ENCODE assay signal across 22 cellular contexts in the genomic region with DNA sequence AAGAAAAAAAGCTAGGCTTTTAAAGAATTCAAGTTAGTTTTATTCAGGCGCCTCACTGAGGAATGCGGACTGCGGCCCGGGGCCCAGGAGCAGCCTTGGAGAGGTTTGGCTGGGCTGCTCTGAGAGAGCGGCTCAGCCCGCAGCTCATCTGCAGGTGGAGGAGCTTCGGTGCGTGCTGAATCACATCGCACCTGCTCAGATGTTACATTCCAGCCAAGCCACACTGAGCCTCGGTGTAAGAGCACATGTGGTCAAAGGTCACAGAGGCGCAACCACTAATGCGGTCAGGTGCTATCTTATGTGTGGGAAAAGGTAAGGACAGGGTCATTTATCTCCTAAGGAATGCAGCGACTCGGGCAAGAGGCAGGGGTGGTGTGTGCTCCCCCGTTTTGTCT. TPM values are rescaled to one million over a fixed set of nuclear protein-coding genes. Genes with fewer than 3 reads are reported as not detected.
A peak's percentile ranks its signal among the peaks of the same experiment; 100 is the strongest.
DNase-seq lines count a peak whose midpoint lies in the region; ATAC-seq, FAIRE-seq and TF ChIP-seq lines count a peak whose summit lies in the region.
"Had no signal": no experiment of that assay in that cellular context is flagged by ENCODE, and none has a peak within 500 bp of the region (broad histone marks: within the 10 kb centered on the region; RNA-seq: fewer than 3 reads in every experiment).

No MANE protein-coding gene starts in this region.

- H3K36me3 ChIP-seq in HepG2 (replicated peaks in 1 of 2; ENCODE audit: control insufficient read depth in 1 of 2, insufficient read depth in 2 of 2, low read length in 2 of 2) (peaks cover 26 to 83% of the 10 kb centered on the region in 2 experiments), colonic mucosa (peaks cover 20% of the 10 kb centered on the region)
- H3K36me3 ChIP-seq: BE2C had no signal

- CTCF ChIA-PET in HepG2 (lab: Yijun Ruan, JAX; ENCODE audit: low intra/inter-chr PET ratio, low total read pairs), result no interaction called here

- H3K4me2 ChIP-seq in HepG2 (ENCODE audit: low read depth, low read length), result no peak overlapping the region

- no peak for TF ChIP-seq RAD21 in HepG2 (CRISPR knock-in tag; IDR thresholded peaks at IDR 0.05)

- no TSS peak for BruUV-seq in HepG2 (replicated peaks; lab: Mats Ljungman, UMichigan)

- H4K20me1 ChIP-seq in HepG2 (ENCODE audit: insufficient read depth, low read length), result no peaks in the 10 kb centered on the region

- H3K9me3 Mint-ChIP-seq in chondrocyte (ENCODE audit: low read depth), result no peaks in the 10 kb centered on the region
- H3K9me3 Mint-ChIP-seq: CD4-positive, CD25-positive, alpha-beta regulatory T cell had no signal

- H3K27me3 Mint-ChIP-seq in chondrocyte (ENCODE audit: low read depth), result no peaks in the 10 kb centered on the region
- H3K27me3 Mint-ChIP-seq: CD4-positive, CD25-positive, alpha-beta regulatory T cell had no signal

- intact Hi-C loops in HepG2 (cut with micrococcal nuclease; ENCODE audit: unreplicated experiment) (no loop called here), posterior vena cava (cut with DNase I) (no loop called here), colonic mucosa (cut with DNase I) (no loop called here)

- H3K4me1 ChIP-seq in HepG2 (ENCODE audit: insufficient read depth, low read length), result no peaks in the 10 kb centered on the region
- no peaks in the 10 kb centered on the region for H3K4me1 ChIP-seq in colonic mucosa
- H3K4me1 ChIP-seq: BE2C had no signal

- H3K79me2 ChIP-seq in HepG2 (ENCODE audit: insufficient read depth, low read length), result no peaks in the 10 kb centered on the region

- H3K9ac ChIP-seq in HepG2 (ENCODE audit: insufficient read depth, low read depth, low read length) (no peak overlapping the region), colonic mucosa (ENCODE audit: low read depth in 2 of 2, low read length in 2 of 2) (no peak overlapping the region)

- H3K4me1 Mint-ChIP-seq in chondrocyte (ENCODE audit: low read depth), result no peaks in the 10 kb centered on the region
- H3K4me1 Mint-ChIP-seq: CD4-positive, CD25-positive, alpha-beta regulatory T cell had no signal

- H3K27ac Mint-ChIP-seq in chondrocyte (ENCODE audit: unreplicated experiment), result no peak overlapping the region

- H3K4me3 Mint-ChIP-seq in chondrocyte (ENCODE audit: unreplicated experiment), result no peak overlapping the region
- H3K4me3 Mint-ChIP-seq: CD4-positive, CD25-positive, alpha-beta regulatory T cell had no signal

- peak; percentile 59 for DNase-seq in COLO668 (lab: John Stamatoyannopoulos, UW; ENCODE audit: unreplicated experiment)
- DNase-seq in chondrocyte (ENCODE audit: low spot score), result peak; percentile 65
- no peak for DNase-seq in HepG2 (ENCODE audit: low spot score)
- DNase-seq in posterior vena cava (ENCODE audit: low spot score), result peak; percentile 50
- no peak for DNase-seq in occipital lobe (lab: John Stamatoyannopoulos, UW)
- DNase-seq in colonic mucosa, result no peak
- DNase-seq: BE2C; CD4-positive, CD25-positive, alpha-beta regulatory T cell; DMS153; EL; KBM-7; NCI-H1694 treated with DMSO at 0.1 percent for 48 hours; NCI-H2107; NCI-H510A treated with DMSO at 0.1 percent for 48 hours; NCI-H82; RPMI8226; SIG-M5 had no signal

- no peaks in the 10 kb centered on the region for H3K27me3 ChIP-seq in HepG2 (ENCODE audit: control insufficient read depth in 1 of 2, insufficient read depth in 2 of 2, low read length in 2 of 2)
- no peaks in the 10 kb centered on the region for H3K27me3 ChIP-seq in colonic mucosa
- H3K27me3 ChIP-seq: BE2C had no signal

- H3K4me3 ChIP-seq in HepG2 (replicated peaks in 1 of 3; ENCODE audit: insufficient read depth in 1 of 3, low read depth in 2 of 3, low read length in 3 of 3) (no peak overlapping the region), colonic mucosa (no peak overlapping the region)
- H3K4me3 ChIP-seq: GM12878 had no signal

- POLR2A ChIA-PET in HepG2 (lab: Yijun Ruan, JAX), result no interaction called here

- WGBS in HepG2 (ENCODE audit: low lambda C conversion rate), result 93% methylated on average over 15 of the region's 15 CpGs

- no peak for TF ChIP-seq CTCF in chondrocyte (IDR thresholded peaks at IDR 0.05)
- TF ChIP-seq CTCF in HepG2 (CRISPR knock-in tag; IDR thresholded peaks at IDR 0.05), result no peak
- no peak for TF ChIP-seq CTCF in colonic mucosa (IDR thresholded peaks at IDR 0.05)

- H2AFZ ChIP-seq in HepG2 (ENCODE audit: low read length), result no peak overlapping the region

- in situ Hi-C loops in HepG2 (cut with HindIII; ENCODE audit: extremely low pct_ligation_motif_present, low pct_unique_long_range_greater_than_20kb), result no loop called here

- peaks cover 48% of the 10 kb centered on the region for H3K36me3 Mint-ChIP-seq in chondrocyte (ENCODE audit: low read depth)

- no peaks in the 10 kb centered on the region for H3K9me3 ChIP-seq in HepG2 (ENCODE audit: low read length)
- no peaks in the 10 kb centered on the region for H3K9me3 ChIP-seq in colonic mucosa
- H3K9me3 ChIP-seq: BE2C had no signal

- ATAC-seq in HepG2 (no peak), HG02588 (IDR thresholded peaks at IDR 0.05; ENCODE audit: unreplicated experiment) (no peak), GM18868 (IDR thresholded peaks at IDR 0.05; ENCODE audit: unreplicated experiment) (no peak)
- ATAC-seq: GM12878 had no signal

- H3K27ac ChIP-seq in HepG2 (ENCODE audit: extremely low read length, insufficient read depth, low read length) (no peak overlapping the region), colonic mucosa (no peak overlapping the region)

- TF ChIP-seq POLR2A in HepG2 (IDR thresholded peaks at IDR 0.05; ENCODE audit: insufficient read depth in 1 of 2, low read depth in 2 of 2, low read length in 2 of 2), result no peak

- no peak for TF ChIP-seq EP300 in HepG2 (IDR thresholded peaks at IDR 0.05; ENCODE audit: low read depth in 2 of 2, low read length in 2 of 2)
- TF ChIP-seq EP300 in HepG2 (CRISPR knock-in tag; IDR thresholded peaks at IDR 0.05; ENCODE audit: borderline replicate concordance), result no peak

- FAIRE-seq in HepG2 (lab: Jason Lieb, UNC), result no peak
- FAIRE-seq: A204.1, GM12878, H1 had no signal

TF ChIP-seq in HepG2, 621 proteins besides CTCF, POLR2A, EP300 and RAD21 (continues in another document):
- no peak for TF ChIP-seq ZNF235 (CRISPR knock-in tag; IDR thresholded peaks at IDR 0.05; ENCODE audit: borderline replicate concordance)

RNA-seq across cellular contexts. Expression of a gene that starts 17.1 kb away (rescaled TPM):
- total RNA-seq in chondrocyte (0.22 TPM in 1 of 3 replicates, not detected in the others), HepG2 (2016; rRNA removed; fragmentation: Illumina TruSeq; extraction: Trizol) (not detected in 2 replicates), posterior vena cava (under 1 TPM in 1 of 2 donors, not detected in 1; 0.19 TPM), occipital lobe (0.16 TPM), colonic mucosa (under 1 TPM in 1 of 2 donors, not detected in 1; 0.10 TPM)
- not detected in 2 replicates for total RNA-seq in HepG2 (2016; cell fraction: cytosol; rRNA removed; fragmentation: Illumina TruSeq; extraction: Trizol; ENCODE audit: low read depth)
- total RNA-seq in HepG2 (2016; cell fraction: insoluble cytoplasmic fraction; rRNA removed; fragmentation: Illumina TruSeq; extraction: Trizol), result 0.06 TPM in 1 of 2 replicates, not detected in the other
- not detected in 2 replicates for total RNA-seq in HepG2 (2016; cell fraction: membrane; rRNA removed; fragmentation: Illumina TruSeq; extraction: Trizol)
- not detected in 2 replicates for total RNA-seq in HepG2 (2016; cell fraction: nucleus; rRNA removed; fragmentation: Illumina TruSeq; extraction: Trizol)
- polyA plus RNA-seq in HepG2 (2011; rRNA removed), result 0.01 and 0.13 TPM in 2 replicates
- 0.03 TPM in 1 of 2 replicates, not detected in the other for polyA plus RNA-seq in HepG2 (2011; cell fraction: cytosol; rRNA removed)
- 0.08 and 0.45 TPM in 2 replicates for polyA plus RNA-seq in HepG2 (2011; cell fraction: nucleus; rRNA removed)
- 0.07 TPM in 1 of 2 replicates, not detected in the other for polyA plus RNA-seq in HepG2 (2012)
- polyA plus RNA-seq in HepG2 (2016; cell fraction: cytosol; fragmentation: Illumina TruSeq; extraction: Trizol; ENCODE audit: low read depth), result not detected in 2 replicates
- not detected in 2 replicates for polyA plus RNA-seq in HepG2 (2016; cell fraction: insoluble cytoplasmic fraction; fragmentation: Illumina TruSeq; extraction: Trizol; ENCODE audit: low read depth)
- polyA plus RNA-seq in HepG2 (2016; cell fraction: membrane; fragmentation: Illumina TruSeq; extraction: Trizol; ENCODE audit: low read depth), result not detected in 2 replicates
- polyA plus RNA-seq in HepG2 (2016; cell fraction: nucleus; fragmentation: Illumina TruSeq; extraction: Trizol; ENCODE audit: insufficient read depth, low read depth), result 0.25 TPM in 1 of 2 replicates, not detected in the other
- polyA minus RNA-seq in HepG2 (2011; rRNA and poly(A)+ RNA removed; ENCODE audit: low replicate concordance), result not detected in 2 replicates
- not detected in 2 replicates for polyA minus RNA-seq in HepG2 (2011; cell fraction: cytosol; rRNA and poly(A)+ RNA removed)
- polyA minus RNA-seq in HepG2 (2011; cell fraction: nucleus; rRNA and poly(A)+ RNA removed), result 0.13 and 0.37 TPM in 2 replicates
- total RNA-seq: GM12878, H1 had no signal
- polyA plus RNA-seq: CD4-positive, CD25-positive, alpha-beta regulatory T cell had no signal

RNA-seq across cellular contexts. Expression of a gene that starts 21.1 kb away (rescaled TPM):
- total RNA-seq in chondrocyte (57.7 to 64.6 TPM (median 58.6 TPM) in 3 replicates), HepG2 (2016; rRNA removed; fragmentation: Illumina TruSeq; extraction: Trizol) (80.8 and 113 TPM in 2 replicates), posterior vena cava (10 to 100 TPM; 73.5 to 75.0 TPM), occipital lobe (32.6 TPM), colonic mucosa (100 to 1,000 TPM; 206 to 261 TPM)
- total RNA-seq in HepG2 (2016; cell fraction: cytosol; rRNA removed; fragmentation: Illumina TruSeq; extraction: Trizol; ENCODE audit: low read depth), result 12.2 and 13.4 TPM in 2 replicates
- 85.5 and 98.8 TPM in 2 replicates for total RNA-seq in HepG2 (2016; cell fraction: insoluble cytoplasmic fraction; rRNA removed; fragmentation: Illumina TruSeq; extraction: Trizol)
- 37.4 and 39.0 TPM in 2 replicates for total RNA-seq in HepG2 (2016; cell fraction: membrane; rRNA removed; fragmentation: Illumina TruSeq; extraction: Trizol)
- total RNA-seq in HepG2 (2016; cell fraction: nucleus; rRNA removed; fragmentation: Illumina TruSeq; extraction: Trizol), result 61.8 and 61.9 TPM in 2 replicates
- polyA plus RNA-seq in HepG2 (2011; rRNA removed), result 64.7 and 76.8 TPM in 2 replicates
- 52.3 and 57.1 TPM in 2 replicates for polyA plus RNA-seq in HepG2 (2011; cell fraction: cytosol; rRNA removed)
- polyA plus RNA-seq in HepG2 (2011; cell fraction: nucleus; rRNA removed), result 127 and 143 TPM in 2 replicates
- polyA plus RNA-seq in HepG2 (2012), result 75.2 and 103 TPM in 2 replicates
- polyA plus RNA-seq in HepG2 (2016; cell fraction: cytosol; fragmentation: Illumina TruSeq; extraction: Trizol; ENCODE audit: low read depth), result 13.8 and 14.5 TPM in 2 replicates
- polyA plus RNA-seq in HepG2 (2016; cell fraction: insoluble cytoplasmic fraction; fragmentation: Illumina TruSeq; extraction: Trizol; ENCODE audit: low read depth), result 114 and 122 TPM in 2 replicates
- polyA plus RNA-seq in HepG2 (2016; cell fraction: membrane; fragmentation: Illumina TruSeq; extraction: Trizol; ENCODE audit: low read depth), result 27.7 and 28.4 TPM in 2 replicates
- 129 and 136 TPM in 2 replicates for polyA plus RNA-seq in HepG2 (2016; cell fraction: nucleus; fragmentation: Illumina TruSeq; extraction: Trizol; ENCODE audit: insufficient read depth, low read depth)
- polyA minus RNA-seq in HepG2 (2011; rRNA and poly(A)+ RNA removed; ENCODE audit: low replicate concordance), result 70.0 and 79.1 TPM in 2 replicates
- polyA minus RNA-seq in HepG2 (2011; cell fraction: cytosol; rRNA and poly(A)+ RNA removed), result 45.9 and 46.8 TPM in 2 replicates
- 76.7 and 91.4 TPM in 2 replicates for polyA minus RNA-seq in HepG2 (2011; cell fraction: nucleus; rRNA and poly(A)+ RNA removed)

Comparison
In these comparisons a context has a peak if more than half of its experiments do, and no peak if none do; other contexts are left out.
1. DNase-seq: peak in COLO668 (single experiment), chondrocyte (single experiment) and posterior vena cava (single experiment); none in HepG2 (single experiment), occipital lobe (single experiment) and colonic mucosa (single experiment).